In the genomic region with DNA sequence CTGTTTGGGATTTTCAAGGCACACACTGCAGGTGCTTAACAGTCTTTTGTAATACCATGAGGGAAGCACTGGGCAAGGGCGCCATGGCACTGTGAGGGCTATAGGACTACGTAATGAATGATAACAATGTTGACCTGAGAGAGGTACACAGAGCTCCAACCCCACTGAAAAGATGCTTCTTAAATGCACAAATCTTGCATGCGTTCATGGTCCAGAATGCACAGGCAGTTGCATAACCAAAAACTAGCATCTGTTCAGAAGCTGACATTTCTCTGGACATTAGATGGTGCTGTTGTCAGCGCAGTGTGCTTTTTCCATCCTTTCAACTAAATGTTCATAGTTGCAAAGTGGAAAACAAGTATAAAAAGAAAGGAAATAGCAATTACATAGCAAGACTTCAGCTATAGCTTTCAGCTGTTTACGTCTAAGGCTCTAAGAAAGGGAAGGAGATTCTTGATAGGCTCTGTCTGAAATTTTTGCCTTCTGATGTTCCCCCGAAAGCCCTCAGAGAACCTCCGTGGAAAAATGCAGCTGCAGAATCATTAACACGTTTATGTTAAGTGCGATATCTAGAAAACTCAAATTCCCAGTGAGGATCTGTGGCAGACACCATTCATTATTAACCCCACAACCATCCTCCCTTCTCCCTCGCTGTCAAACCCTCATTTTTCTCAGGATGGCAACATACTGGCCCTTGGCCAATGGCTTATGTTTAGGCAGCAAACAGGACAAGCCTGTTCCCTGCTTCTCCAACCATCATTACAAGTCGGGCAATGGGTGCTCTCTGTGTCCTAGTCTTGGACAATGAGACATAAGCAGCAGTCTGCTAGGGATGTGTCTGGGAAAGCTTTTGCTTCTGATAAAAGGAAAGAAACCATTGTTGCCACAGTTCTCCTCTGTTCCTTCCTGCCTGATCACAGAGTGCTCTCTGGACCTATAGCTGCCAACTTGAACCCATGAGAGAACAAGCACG, we compare ENCODE assay signal across 8 cellular contexts. TPM values are rescaled to one million over a fixed set of nuclear protein-coding genes. Genes with fewer than 3 reads are reported as not detected.
A peak's percentile ranks its signal among the peaks of the same experiment; 100 is the strongest.
DNase-seq lines count a peak whose midpoint lies in the region; ATAC-seq and TF ChIP-seq lines count a peak whose summit lies in the region.

No MANE protein-coding gene starts in this region.

- TF ChIP-seq CTCF in sigmoid colon (IDR thresholded peaks at IDR 0.05) (peak; percentile 56 to 70 (median 67)), endothelial cell (IDR thresholded peaks at IDR 0.05; ENCODE audit: unreplicated experiment) (no peak)

- 24 to 48% methylated on average over 12 of the region's 12 CpGs for WGBS in sigmoid colon, 2 donors

- no peak for TF ChIP-seq EP300 in sigmoid colon (IDR thresholded peaks at IDR 0.05)

- H3K9me3 ChIP-seq in sigmoid colon: no peaks in the 10 kb centered on the region

- ATAC-seq in Right ventricle myocardium superior (ENCODE audit: poor library complexity): peak; percentile 90

- H3K4me3 ChIP-seq in sigmoid colon: no peak overlapping the region

- DNase-seq in activated naive CD4-positive, alpha-beta T cell treated with anti-CD3 and anti-CD28 coated beads, Interleukin-2, amount 10 ng/mL, durations not matched to agents 7 days and 5 days: peak; percentile 60
- DNase-seq in activated naive CD4-positive, alpha-beta T cell (lab: John Stamatoyannopoulos, UW): no peak
- DNase-seq in NCI-H1694 (lab: John Stamatoyannopoulos, UW) (peak; percentile 30), Right ventricle myocardium superior (no peak), sigmoid colon (no peak), LoVo (ENCODE audit: low spot score) (no peak), endothelial cell (ENCODE audit: low spot score) (no peak)
- peak; percentile 31 for DNase-seq in activated T-helper 1 cell treated with anti-CD3 and anti-CD28 coated beads, Interleukin-12 subunit alpha, Interleukin-12 subunit beta, Interleukin-2, Interleukin-4 antibody, amounts not matched to agents 30 ng/mL and 10 ng/mL and 1 ng/mL, durations not matched to agents 14 hours and 24 hours and 36 hours (ENCODE audit: low spot score)

- no peaks in the 10 kb centered on the region for H3K36me3 Mint-ChIP-seq in activated naive CD4-positive, alpha-beta T cell treated with anti-CD3 and anti-CD28 coated beads, Interleukin-2, amount 10 ng/mL, durations not matched to agents 7 days and 5 days
- H3K36me3 Mint-ChIP-seq in activated T-helper 1 cell treated with anti-CD3 and anti-CD28 coated beads, Interleukin-12 subunit alpha, Interleukin-12 subunit beta, Interleukin-2, Interleukin-4 antibody, amounts not matched to agents 30 ng/mL and 10 ng/mL and 1 ng/mL, durations not matched to agents 14 hours and 24 hours and 36 hours (ENCODE audit: low read depth): no peaks in the 10 kb centered on the region
- no peaks in the 10 kb centered on the region for H3K36me3 Mint-ChIP-seq in endothelial cell (ENCODE audit: low read depth, unreplicated experiment)

- CTCF ChIA-PET in activated naive CD4-positive, alpha-beta T cell treated with anti-CD3 and anti-CD28 coated beads, Interleukin-2, amount 10 ng/mL, durations not matched to agents 7 days and 5 days (lab: Charles Lee): interaction anchor here (0.6 to 3.5 kb wide), 38 partner anchors 8 to 1141 kb away, joined by 3 to 25 read pairs (median 4); a partner anchor contains a TSS

- H3K9me3 Mint-ChIP-seq in activated naive CD4-positive, alpha-beta T cell treated with anti-CD3 and anti-CD28 coated beads, Interleukin-2, amount 10 ng/mL, durations not matched to agents 7 days and 5 days: no peaks in the 10 kb centered on the region
- no peaks in the 10 kb centered on the region for H3K9me3 Mint-ChIP-seq in activated T-helper 1 cell treated with anti-CD3 and anti-CD28 coated beads, Interleukin-12 subunit alpha, Interleukin-12 subunit beta, Interleukin-2, Interleukin-4 antibody, amounts not matched to agents 30 ng/mL and 10 ng/mL and 1 ng/mL, durations not matched to agents 14 hours and 24 hours and 36 hours
- H3K9me3 Mint-ChIP-seq in endothelial cell (ENCODE audit: unreplicated experiment): no peaks in the 10 kb centered on the region

- no peaks in the 10 kb centered on the region for H3K27me3 ChIP-seq in sigmoid colon

- H3K27me3 Mint-ChIP-seq in activated naive CD4-positive, alpha-beta T cell treated with anti-CD3 and anti-CD28 coated beads, Interleukin-2, amount 10 ng/mL, durations not matched to agents 7 days and 5 days: peaks cover 26% of the 10 kb centered on the region
- peaks cover 13% of the 10 kb centered on the region for H3K27me3 Mint-ChIP-seq in activated T-helper 1 cell treated with anti-CD3 and anti-CD28 coated beads, Interleukin-12 subunit alpha, Interleukin-12 subunit beta, Interleukin-2, Interleukin-4 antibody, amounts not matched to agents 30 ng/mL and 10 ng/mL and 1 ng/mL, durations not matched to agents 14 hours and 24 hours and 36 hours (ENCODE audit: insufficient read depth)
- no peaks in the 10 kb centered on the region for H3K27me3 Mint-ChIP-seq in endothelial cell (ENCODE audit: unreplicated experiment)

- H3K27ac Mint-ChIP-seq in activated naive CD4-positive, alpha-beta T cell treated with anti-CD3 and anti-CD28 coated beads, Interleukin-2, amount 10 ng/mL, durations not matched to agents 7 days and 5 days: peak overlapping the region; percentile 70
- H3K27ac Mint-ChIP-seq in activated T-helper 1 cell treated with anti-CD3 and anti-CD28 coated beads, Interleukin-12 subunit alpha, Interleukin-12 subunit beta, Interleukin-2, Interleukin-4 antibody, amounts not matched to agents 30 ng/mL and 10 ng/mL and 1 ng/mL, durations not matched to agents 14 hours and 24 hours and 36 hours: peak overlapping the region; percentile 97
- no peak overlapping the region for H3K27ac Mint-ChIP-seq in endothelial cell (ENCODE audit: unreplicated experiment)

- intact Hi-C loops in activated T-helper 1 cell treated with anti-CD3 and anti-CD28 coated beads, Interleukin-12 subunit alpha, Interleukin-12 subunit beta, Interleukin-2, Interleukin-4 antibody, amounts not matched to agents 30 ng/mL and 10 ng/mL and 1 ng/mL, durations not matched to agents 14 hours and 24 hours and 36 hours (cut with micrococcal nuclease): loop anchor here (1.0 kb wide), 3 partner anchors 8 to 930 kb away; a partner anchor contains a TSS
- intact Hi-C loops in Right ventricle myocardium superior (cut with DNase I) (loop anchor here (5.0 kb wide), 1 partner anchor 935 kb away; no protein-coding TSS in a partner anchor), sigmoid colon (cut with DNase I) (no loop called here)

- no peak overlapping the region for H3K4me3 Mint-ChIP-seq in activated naive CD4-positive, alpha-beta T cell treated with anti-CD3 and anti-CD28 coated beads, Interleukin-2, amount 10 ng/mL, durations not matched to agents 7 days and 5 days
- peak overlapping the region; percentile 34 for H3K4me3 Mint-ChIP-seq in activated T-helper 1 cell treated with anti-CD3 and anti-CD28 coated beads, Interleukin-12 subunit alpha, Interleukin-12 subunit beta, Interleukin-2, Interleukin-4 antibody, amounts not matched to agents 30 ng/mL and 10 ng/mL and 1 ng/mL, durations not matched to agents 14 hours and 24 hours and 36 hours
- no peak overlapping the region for H3K4me3 Mint-ChIP-seq in endothelial cell (ENCODE audit: unreplicated experiment)

- TF ChIP-seq POLR2A in sigmoid colon (IDR thresholded peaks at IDR 0.05): no peak

- H3K27ac ChIP-seq in sigmoid colon: peak overlapping the region; percentile 10 to 48 (median 22)

- peaks cover 0 to 13% (median 7%) of the 10 kb centered on the region in 4 donors for H3K4me1 ChIP-seq in sigmoid colon

- peaks cover 38% of the 10 kb centered on the region for H3K4me1 Mint-ChIP-seq in activated naive CD4-positive, alpha-beta T cell treated with anti-CD3 and anti-CD28 coated beads, Interleukin-2, amount 10 ng/mL, durations not matched to agents 7 days and 5 days
- peaks cover 53% of the 10 kb centered on the region for H3K4me1 Mint-ChIP-seq in activated T-helper 1 cell treated with anti-CD3 and anti-CD28 coated beads, Interleukin-12 subunit alpha, Interleukin-12 subunit beta, Interleukin-2, Interleukin-4 antibody, amounts not matched to agents 30 ng/mL and 10 ng/mL and 1 ng/mL, durations not matched to agents 14 hours and 24 hours and 36 hours (ENCODE audit: low read depth)
- H3K4me1 Mint-ChIP-seq in endothelial cell (ENCODE audit: unreplicated experiment): peaks cover 21% of the 10 kb centered on the region

- H3K36me3 ChIP-seq in sigmoid colon: no peaks in the 10 kb centered on the region

RNA-seq across cellular contexts. Expression of a gene that starts 8.2 kb away (rescaled TPM):
- 71.7 and 78.9 TPM in 2 replicates for total RNA-seq in activated T-helper 1 cell treated with anti-CD3 and anti-CD28 coated beads, Interleukin-12 subunit alpha, Interleukin-12 subunit beta, Interleukin-2, Interleukin-4 antibody, amounts not matched to agents 30 ng/mL and 10 ng/mL and 1 ng/mL, durations not matched to agents 14 hours and 24 hours and 36 hours
- total RNA-seq in Right ventricle myocardium superior (9.2 TPM), sigmoid colon (10 to 100 TPM in 3 of 4 donors, 1 to 10 TPM in 1; 9.2 to 21.0 (median 12.3) TPM), endothelial cell (ENCODE audit: unreplicated experiment) (39.6 TPM)
- 10 to 100 TPM in 1 of 3 donors, 1 to 10 TPM in 2; 5.5 to 22.1 (median 9.0) TPM for polyA plus RNA-seq in sigmoid colon

Comparison
In these comparisons a context has a peak if more than half of its experiments do, and no peak if none do; other contexts are left out.
1. DNase-seq: peak in activated naive CD4-positive, alpha-beta T cell treated with anti-CD3 and anti-CD28 coated beads, Interleukin-2, amount 10 ng/mL, durations not matched to agents 7 days and 5 days (single experiment), NCI-H1694 (single experiment) and activated T-helper 1 cell treated with anti-CD3 and anti-CD28 coated beads, Interleukin-12 subunit alpha, Interleukin-12 subunit beta, Interleukin-2, Interleukin-4 antibody, amounts not matched to agents 30 ng/mL and 10 ng/mL and 1 ng/mL, durations not matched to agents 14 hours and 24 hours and 36 hours (single experiment); none in activated naive CD4-positive, alpha-beta T cell (0 of 4), Right ventricle myocardium superior (single experiment), sigmoid colon (single experiment), LoVo (single experiment) and endothelial cell (single experiment).